ENCODE assay signal across 6 cellular contexts in genomic region chr10:86108696-86109095, GRCh38.
"Had no signal": no experiment of that assay in that cellular context is flagged by ENCODE, and none has a peak within 500 bp of the region (broad histone marks: within the 10 kb centered on the region; RNA-seq: fewer than 3 reads in every experiment).

No MANE protein-coding gene starts in this region.

- H3K27me3 Mint-ChIP-seq: IgD-negative memory B cell had no signal

- H3K4me3 ChIP-seq: GM23338 had no signal

- DNase-seq: H9, HCEC 1CT had no signal

- H2AFZ ChIP-seq: GM23338 had no signal

- H3K4me2 ChIP-seq: GM23338 had no signal

- H3K9me3 Mint-ChIP-seq: H9, IgD-negative memory B cell had no signal

- H3K4me1 Mint-ChIP-seq: GM23338, H9 had no signal

- ATAC-seq: GM23338, HepG2 had no signal

- H3K27ac Mint-ChIP-seq: GM23338, H9, IgD-negative memory B cell had no signal

- H3K27ac ChIP-seq: HL-60 had no signal

- H3K36me3 Mint-ChIP-seq: IgD-negative memory B cell had no signal

- H3K4me3 Mint-ChIP-seq: GM23338, H9, IgD-negative memory B cell had no signal
